Comparison of ENCODE assay signal across 8 cellular contexts in genomic region chr2:64768426-64769033, GRCh38.
DNase-seq lines count a peak whose midpoint lies in the region; ATAC-seq and TF ChIP-seq lines count a peak whose summit lies in the region.

No MANE protein-coding gene starts in this region.

- DNase-seq in activated naive CD4-positive, alpha-beta T cell treated with Interleukin-2 at 50 U/mL for 16 hours: no peak
- DNase-seq in iPS-NIHi7 (ENCODE audit: extremely low spot score) (peak; percentile 22), suprapubic skin (ENCODE audit: low spot score in 2 of 2) (no peak), NCI-H1092 (lab: John Stamatoyannopoulos, UW) (no peak), NCI-H345 (lab: John Stamatoyannopoulos, UW) (no peak)
- DNase-seq in stimulated activated naive CD4-positive, alpha-beta T cell treated with Interleukin-2 at 50 U/mL for 16 hours (lab: John Stamatoyannopoulos, UW): no peak

- peak overlapping the region; percentile 90 for H3K4me3 Mint-ChIP-seq in activated naive CD4-positive, alpha-beta T cell treated with anti-CD3 and anti-CD28 coated beads, Interleukin-2, amount 50 U/mL, for 24 hours
- H3K4me3 Mint-ChIP-seq in activated T-helper 17 cell treated with anti-CD3 and anti-CD28 coated beads, Interleukin-2, amount 50 U/mL, for 72 hours: peak overlapping the region; percentile 76

- no peak for TF ChIP-seq POLR2A in suprapubic skin (IDR thresholded peaks at IDR 0.05)

- no peaks in the 10 kb centered on the region for H3K27me3 ChIP-seq in suprapubic skin

- H3K27ac Mint-ChIP-seq in activated naive CD4-positive, alpha-beta T cell treated with anti-CD3 and anti-CD28 coated beads, Interleukin-2, amount 50 U/mL, for 24 hours: peak overlapping the region; percentile 69
- peak overlapping the region; percentile 83 for H3K27ac Mint-ChIP-seq in activated T-helper 17 cell treated with anti-CD3 and anti-CD28 coated beads, Interleukin-2, amount 50 U/mL, for 72 hours

- peaks cover 40% of the 10 kb centered on the region for H3K4me1 ChIP-seq in suprapubic skin

- 13% methylated on average over 8 of the region's 8 CpGs for WGBS in suprapubic skin

- no peak for TF ChIP-seq EP300 in suprapubic skin (IDR thresholded peaks at IDR 0.05)

- no peak for ATAC-seq in activated T-helper 17 cell treated with anti-CD3 and anti-CD28 coated beads, Interleukin-2, amount 50 U/mL, for 72 hours (replicated peaks)

- no peaks in the 10 kb centered on the region for H3K36me3 ChIP-seq in suprapubic skin

- no peaks in the 10 kb centered on the region for H3K27me3 Mint-ChIP-seq in activated naive CD4-positive, alpha-beta T cell treated with anti-CD3 and anti-CD28 coated beads, Interleukin-2, amount 50 U/mL, for 24 hours
- no peaks in the 10 kb centered on the region for H3K27me3 Mint-ChIP-seq in activated T-helper 17 cell treated with anti-CD3 and anti-CD28 coated beads, Interleukin-2, amount 50 U/mL, for 72 hours

- no peaks in the 10 kb centered on the region for H3K9me3 Mint-ChIP-seq in activated naive CD4-positive, alpha-beta T cell treated with anti-CD3 and anti-CD28 coated beads, Interleukin-2, amount 50 U/mL, for 24 hours
- H3K9me3 Mint-ChIP-seq in activated T-helper 17 cell treated with anti-CD3 and anti-CD28 coated beads, Interleukin-2, amount 50 U/mL, for 72 hours: no peaks in the 10 kb centered on the region

- peak overlapping the region; percentile 90 for H3K4me3 ChIP-seq in suprapubic skin

- H3K27ac ChIP-seq in suprapubic skin: peak overlapping the region; percentile 98

- no peaks in the 10 kb centered on the region for H3K36me3 Mint-ChIP-seq in activated naive CD4-positive, alpha-beta T cell treated with anti-CD3 and anti-CD28 coated beads, Interleukin-2, amount 50 U/mL, for 24 hours
- H3K36me3 Mint-ChIP-seq in activated T-helper 17 cell treated with anti-CD3 and anti-CD28 coated beads, Interleukin-2, amount 50 U/mL, for 72 hours (ENCODE audit: low read depth): no peaks in the 10 kb centered on the region

- H3K9me3 ChIP-seq in suprapubic skin: no peaks in the 10 kb centered on the region

- TF ChIP-seq CTCF in suprapubic skin (IDR thresholded peaks at IDR 0.05): no peak

- peaks cover 36% of the 10 kb centered on the region for H3K4me1 Mint-ChIP-seq in activated naive CD4-positive, alpha-beta T cell treated with anti-CD3 and anti-CD28 coated beads, Interleukin-2, amount 50 U/mL, for 24 hours
- peaks cover 14% of the 10 kb centered on the region for H3K4me1 Mint-ChIP-seq in activated T-helper 17 cell treated with anti-CD3 and anti-CD28 coated beads, Interleukin-2, amount 50 U/mL, for 72 hours
